In genomic region chr1:18981242-18981641, GRCh38 we compare ENCODE assay signal across 23 cellular contexts. TPM values are rescaled to one million over a fixed set of nuclear protein-coding genes. Genes with fewer than 3 reads are reported as not detected.
DNase-seq lines count a peak whose midpoint lies in the region; ATAC-seq, FAIRE-seq and TF ChIP-seq lines count a peak whose summit lies in the region.
"Had no signal": no experiment of that assay in that cellular context is flagged by ENCODE, and none has a peak within 500 bp of the region (broad histone marks: within the 10 kb centered on the region; RNA-seq: fewer than 3 reads in every experiment).

No MANE protein-coding gene starts in this region.

- ATAC-seq in central memory CD8-positive, alpha-beta T cell (replicated peaks; ENCODE audit: extremely low read depth, poor library complexity, severe bottlenecking) = no peak
- no peak for ATAC-seq in naive thymus-derived CD8-positive, alpha-beta T cell
- ATAC-seq: CD8-positive, alpha-beta T cell; GM12878 had no signal

- no peaks in the 10 kb centered on the region for H3F3A ChIP-seq in MM.1S (ENCODE audit: insufficient read depth, low read length)

- FAIRE-seq in GM19239 (lab: Jason Lieb, UNC) = peak; percentile 21
- FAIRE-seq: A204.1, D721Med, G401.6, GM12878, GM12892, GM18507 had no signal

- H3K4me3 ChIP-seq in BLaER1 (no peak overlapping the region), MM.1S (ENCODE audit: low read length) (no peak overlapping the region)
- H3K4me3 ChIP-seq: BLaER1 treated with 17β-estradiol and CSF1 and Interleukin-3, amounts not matched to agents 10 nM and 100 nM; GM12878 had no signal

- H3K4me3 Mint-ChIP-seq in central memory CD8-positive, alpha-beta T cell = no peak overlapping the region
- H3K4me3 Mint-ChIP-seq in naive thymus-derived CD8-positive, alpha-beta T cell = no peak overlapping the region
- H3K4me3 Mint-ChIP-seq: CD4-positive, alpha-beta T cell; CD8-positive, alpha-beta T cell had no signal

- no peaks in the 10 kb centered on the region for H4K20me1 ChIP-seq in BLaER1
- H4K20me1 ChIP-seq in MM.1S (ENCODE audit: insufficient read depth, low read length) = no peaks in the 10 kb centered on the region
- H4K20me1 ChIP-seq: BLaER1 treated with 17β-estradiol and CSF1 and Interleukin-3, amounts not matched to agents 10 nM and 100 nM had no signal

- H3K4me2 ChIP-seq in BLaER1 = 0 out of 2 replicates have a peak overlapping the region, but pooled peaks have one; percentile 2
- peak overlapping the region; percentile 7; the same call in 1 of the 2 replicates for H3K4me2 ChIP-seq in MM.1S (ENCODE audit: low read depth, low read length)
- H3K4me2 ChIP-seq: BLaER1 treated with 17β-estradiol and CSF1 and Interleukin-3, amounts not matched to agents 10 nM and 100 nM had no signal

- no peaks in the 10 kb centered on the region for H3K79me2 ChIP-seq in MM.1S (ENCODE audit: low read length)

- H3K36me3 Mint-ChIP-seq in central memory CD8-positive, alpha-beta T cell (ENCODE audit: insufficient read depth) = no peaks in the 10 kb centered on the region
- H3K36me3 Mint-ChIP-seq in naive thymus-derived CD8-positive, alpha-beta T cell = peaks cover 0 to 15% (median 10%) of the 10 kb centered on the region in 3 donors
- H3K36me3 Mint-ChIP-seq: CD8-positive, alpha-beta T cell had no signal

- H3K36me3 ChIP-seq in BLaER1 (0 out of 2 replicates have a peak, but pooled peaks cover 5% of the 10 kb centered on the region), MM.1S (replicated peaks; ENCODE audit: insufficient read depth, low read length) (no peaks in the 10 kb centered on the region)
- H3K36me3 ChIP-seq: BE2C; BLaER1 treated with 17β-estradiol and CSF1 and Interleukin-3, amounts not matched to agents 10 nM and 100 nM had no signal

- no peak for DNase-seq in GM19239 (ENCODE audit: insufficient read length, low spot score)
- DNase-seq in MM.1S = no peak
- no peak for DNase-seq in central memory CD8-positive, alpha-beta T cell (ENCODE audit: low spot score in 2 of 2)
- DNase-seq in naive thymus-derived CD8-positive, alpha-beta T cell = no peak
- DNase-seq in GDM1 (lab: John Stamatoyannopoulos, UW) = no peak
- DNase-seq in NOMO-1 (lab: John Stamatoyannopoulos, UW; ENCODE audit: unreplicated experiment in 2 of 2) = no peak
- DNase-seq: 8988T; ACHN; BE2C; Caco-2; Calu3; CD4-positive, alpha-beta T cell; CD8-positive, alpha-beta T cell; DMS79 treated with DMSO at 0.1 percent for 48 hours had no signal

- no peaks in the 10 kb centered on the region for H3K9me2 ChIP-seq in MM.1S (replicated peaks; ENCODE audit: insufficient read depth, low read length)

- H3K27me3 Mint-ChIP-seq in central memory CD8-positive, alpha-beta T cell = peaks cover 39% of the 10 kb centered on the region
- H3K27me3 Mint-ChIP-seq in naive thymus-derived CD8-positive, alpha-beta T cell = peaks cover 4 to 29% (median 19%) of the 10 kb centered on the region in 5 donors

- H3K9me3 Mint-ChIP-seq in central memory CD8-positive, alpha-beta T cell = no peaks in the 10 kb centered on the region
- H3K9me3 Mint-ChIP-seq in naive thymus-derived CD8-positive, alpha-beta T cell = peaks cover 0 to 19% (median 9%) of the 10 kb centered on the region in 9 donors

- H3K27me3 ChIP-seq in BLaER1 = no peaks in the 10 kb centered on the region
- H3K27me3 ChIP-seq in MM.1S (replicated peaks; ENCODE audit: insufficient read depth, low read length) = peaks cover 44% of the 10 kb centered on the region
- H3K27me3 ChIP-seq: BE2C; BLaER1 treated with 17β-estradiol and CSF1 and Interleukin-3, amounts not matched to agents 10 nM and 100 nM had no signal

- no peak for TF ChIP-seq CTCF in MM.1S (IDR thresholded peaks at IDR 0.05; ENCODE audit: low read length)

- POLR2A ChIA-PET in naive thymus-derived CD8-positive, alpha-beta T cell (lab: Charles Lee) = no interaction called here

- H3K27ac Mint-ChIP-seq in central memory CD8-positive, alpha-beta T cell (ENCODE audit: low read depth) = peak overlapping the region; percentile 66
- H3K27ac Mint-ChIP-seq in naive thymus-derived CD8-positive, alpha-beta T cell = no peak overlapping the region
- H3K27ac Mint-ChIP-seq: CD4-positive, alpha-beta T cell; CD8-positive, alpha-beta T cell had no signal

- H3K4me1 ChIP-seq in BLaER1 = peaks cover 12% of the 10 kb centered on the region
- peaks cover 10% of the 10 kb centered on the region for H3K4me1 ChIP-seq in MM.1S (ENCODE audit: low read length)
- H3K4me1 ChIP-seq: BE2C, Caco-2 had no signal

- H3K9ac ChIP-seq in BLaER1 (no peak overlapping the region), MM.1S (ENCODE audit: low read length) (no peak overlapping the region)
- H3K9ac ChIP-seq: BLaER1 treated with 17β-estradiol and CSF1 and Interleukin-3, amounts not matched to agents 10 nM and 100 nM had no signal

- H3K27ac ChIP-seq in BLaER1 (no peak overlapping the region), MM.1S (ENCODE audit: low read length) (no peak overlapping the region)
- H3K27ac ChIP-seq: BLaER1 treated with 17β-estradiol and CSF1 and Interleukin-3, amounts not matched to agents 10 nM and 100 nM; C4-2B had no signal

- H3K4me1 Mint-ChIP-seq in central memory CD8-positive, alpha-beta T cell = no peaks in the 10 kb centered on the region
- H3K4me1 Mint-ChIP-seq in naive thymus-derived CD8-positive, alpha-beta T cell = peaks cover 0 to 3% (median under 1%) of the 10 kb centered on the region in 4 donors

- H2AFZ ChIP-seq in MM.1S (ENCODE audit: low read length) = no peak overlapping the region

- H3K9me3 ChIP-seq in BLaER1 (peaks cover 21% of the 10 kb centered on the region), MM.1S (replicated peaks; ENCODE audit: insufficient read depth, low read length) (no peaks in the 10 kb centered on the region)
- H3K9me3 ChIP-seq: BE2C, Caco-2 had no signal

RNA-seq across cellular contexts. Expression of gene IFFO2, which starts 24.8 kb away (rescaled TPM):
- 10 to 100 TPM; 29.0 to 30.7 TPM for total RNA-seq in naive thymus-derived CD8-positive, alpha-beta T cell
- polyA plus RNA-seq in naive thymus-derived CD8-positive, alpha-beta T cell = 1 to 10 TPM; 1.6 to 4.4 (median 4.4) TPM
